ENCODE assay signal across 8 cellular contexts in the genomic region with DNA sequence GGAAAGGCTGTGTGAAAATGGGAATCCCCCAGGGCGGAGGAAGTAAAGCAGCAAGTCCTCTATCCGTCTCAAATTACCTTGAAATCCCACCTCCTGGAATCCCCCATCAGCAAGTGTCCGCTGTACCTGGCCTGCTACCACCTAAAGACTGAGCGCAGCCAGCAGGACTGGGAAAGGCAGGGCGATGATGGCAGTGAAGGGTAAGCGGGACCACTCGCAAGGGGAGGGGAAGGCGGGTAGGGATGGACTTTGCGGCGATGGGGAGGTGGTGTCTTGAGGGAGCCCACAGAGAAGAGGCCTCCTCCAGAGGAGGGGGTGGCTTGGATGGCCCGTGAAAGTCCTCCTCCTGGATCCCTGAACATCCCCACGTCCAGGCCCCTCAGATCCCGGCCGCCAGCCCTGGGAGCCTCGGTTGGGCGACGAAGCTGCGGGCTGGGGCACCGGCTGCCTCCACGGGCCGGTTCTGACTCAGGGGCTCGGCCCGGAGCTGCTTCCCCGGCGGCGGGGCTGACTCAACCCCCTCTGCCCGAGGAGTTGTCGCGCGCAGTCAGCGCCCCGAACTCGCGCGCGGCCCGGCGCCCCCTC. TPM values are rescaled to one million over a fixed set of nuclear protein-coding genes. Genes with fewer than 3 reads are reported as not detected.
A peak's percentile ranks its signal among the peaks of the same experiment; 100 is the strongest.
DNase-seq lines count a peak whose midpoint lies in the region; ATAC-seq and TF ChIP-seq lines count a peak whose summit lies in the region.

No MANE protein-coding gene starts in this region.

- intact Hi-C loops in PC-9 (cut with micrococcal nuclease; ENCODE audit: unreplicated experiment) = no loop called here

- no peak for ATAC-seq in HG03432 (IDR thresholded peaks at IDR 0.05; ENCODE audit: unreplicated experiment)

- DNase-seq in DMS53 (lab: John Stamatoyannopoulos, UW) (peak; percentile 52), DMS53 treated with DMSO at 0.1 percent for 48 hours (lab: John Stamatoyannopoulos, UW; ENCODE audit: unreplicated experiment) (no peak), PC-9 (peak in 1 of 2 experiments; percentile 26), ecto neural progenitor cell (ENCODE audit: low spot score) (peak; percentile 70), lung microvascular endothelial cell (ENCODE audit: low read depth in 2 of 2) (peak; percentile 18 to 74), tibial nerve (ENCODE audit: low spot score in 2 of 2) (peak in 1 of 2 donors; percentile 29), erythroblast (lab: John Stamatoyannopoulos, UW) (no peak)

- H3K9me3 ChIP-seq in PC-9 (ENCODE audit: insufficient read depth, low read depth) (no peaks in the 10 kb centered on the region), tibial nerve (no peaks in the 10 kb centered on the region)

- 22 to 29% methylated on average over 16 to 18 of the region's 38 CpGs for WGBS in tibial nerve, 2 donors

- TF ChIP-seq POLR2A in tibial nerve (IDR thresholded peaks at IDR 0.05) = no peak
- TF ChIP-seq POLR2A in erythroblast (IDR thresholded peaks at IDR 0.05; ENCODE audit: low read length) = no peak

- H3K27ac ChIP-seq in PC-9 = no peak overlapping the region
- peak overlapping the region; percentile 76 to 96 (median 92) for H3K27ac ChIP-seq in tibial nerve

- H2AFZ ChIP-seq in PC-9 = peak overlapping the region; percentile 62; the same call in 1 of the 2 replicates

- H3K4me1 ChIP-seq in PC-9 (replicated peaks; ENCODE audit: insufficient read depth) (peaks cover 36% of the 10 kb centered on the region), tibial nerve (peaks cover 0 to 72% (median 13%) of the 10 kb centered on the region in 4 donors)

- H3K4me3 ChIP-seq in PC-9 (peak overlapping the region; percentile 68), tibial nerve (peak overlapping the region; percentile 62 to 94 (median 78))

- CTCF ChIA-PET in PC-9 (lab: Charles Lee) = no interaction called here

- peaks cover 36% of the 10 kb centered on the region for H3F3A ChIP-seq in PC-9 (ENCODE audit: insufficient read depth, low read depth)

- TF ChIP-seq EP300 in tibial nerve (IDR thresholded peaks at IDR 0.05) = peak in 1 of 2 donors; percentile 26

- POLR2A ChIA-PET in PC-9 (lab: Charles Lee; ENCODE audit: unreplicated experiment) = interaction anchor here (0.5 kb wide), 1 partner anchor 19 kb away, joined by 4 read pairs; no protein-coding TSS in a partner anchor

- TF ChIP-seq CTCF in PC-9 (conservative IDR thresholded peaks at IDR 0.05) (no peak), tibial nerve (IDR thresholded peaks at IDR 0.05) (no peak)

- H3K79me2 ChIP-seq in PC-9 (ENCODE audit: low read depth) = peaks cover 7% of the 10 kb centered on the region

- no peaks in the 10 kb centered on the region for H4K20me1 ChIP-seq in PC-9 (ENCODE audit: insufficient read depth)

- no TSS peak for BruUV-seq in PC-9 (replicated peaks; lab: Mats Ljungman, UMichigan)

- H3K36me3 ChIP-seq in PC-9 (ENCODE audit: low read depth) (no peaks in the 10 kb centered on the region), tibial nerve (peaks cover 0 to 12% (median 0%) of the 10 kb centered on the region in 3 donors)

- peak overlapping the region; percentile 80 for H3K4me2 ChIP-seq in PC-9

- H3K27me3 ChIP-seq in PC-9 (ENCODE audit: insufficient read depth, low read depth) (no peaks in the 10 kb centered on the region), tibial nerve (no peaks in the 10 kb centered on the region)

- no peaks in the 10 kb centered on the region for H3K9me2 ChIP-seq in PC-9 (ENCODE audit: insufficient read depth)

RNA-seq across cellular contexts. Expression of a gene that starts 0.6 kb away (rescaled TPM):
- total RNA-seq in PC-9 (2021) = 31.2 and 33.4 TPM in 2 replicates
- total RNA-seq in lung microvascular endothelial cell = 7.1 and 11.8 TPM in 2 replicates
- total RNA-seq in tibial nerve = 10 to 100 TPM; 29.9 to 86.3 (median 54.8) TPM

RNA-seq across cellular contexts. Expression of a gene that starts 38.9 kb away (rescaled TPM):
- total RNA-seq in PC-9 (2021) = 4.2 and 5.5 TPM in 2 replicates
- 0.60 and 0.87 TPM in 2 replicates for total RNA-seq in lung microvascular endothelial cell
- 1 to 10 TPM; 1.2 to 9.8 (median 3.0) TPM for total RNA-seq in tibial nerve

RNA-seq across cellular contexts. Expression of a gene that starts 39.3 kb away (rescaled TPM):
- total RNA-seq in PC-9 (2021) (6.2 and 6.3 TPM in 2 replicates), lung microvascular endothelial cell (3.0 and 3.7 TPM in 2 replicates), tibial nerve (10 to 100 TPM in 2 of 4 donors, 1 to 10 TPM in 2; 8.8 to 11.1 (median 9.5) TPM)

Comparison
In these comparisons a context has a peak if more than half of its experiments do, and no peak if none do; other contexts are left out.
1. DNase-seq: peak in DMS53 (single experiment), ecto neural progenitor cell (single experiment) and lung microvascular endothelial cell (2 of 2); none in DMS53 treated with DMSO at 0.1 percent for 48 hours (single experiment) and erythroblast (0 of 2).